ENCODE assay signal across 9 cellular contexts in genomic region chr4:79689735-79690134, GRCh38.
"Had no signal": no experiment of that assay in that cellular context is flagged by ENCODE, and none has a peak within 500 bp of the region (broad histone marks: within the 10 kb centered on the region; RNA-seq: fewer than 3 reads in every experiment).

No MANE protein-coding gene starts in this region.

- ATAC-seq: HCT116, HepG2 had no signal

- H3K4me3 ChIP-seq: GM23248, HAP-1 had no signal

- H3K4me3 Mint-ChIP-seq: IgD-negative memory B cell had no signal

- H3K27ac ChIP-seq: GM23248, HL-60 had no signal

- DNase-seq: GM23248, GOT3, H7, KBM-7 had no signal

- H3K36me3 ChIP-seq: HAP-1 had no signal

- H3K9me3 ChIP-seq: HAP-1 had no signal

- H3K4me1 ChIP-seq: HAP-1 had no signal

- H3K27ac Mint-ChIP-seq: IgD-negative memory B cell had no signal

- H3K36me3 Mint-ChIP-seq: IgD-negative memory B cell had no signal
